Comparison of ENCODE assay signal across 18 cellular contexts in the genomic region with DNA sequence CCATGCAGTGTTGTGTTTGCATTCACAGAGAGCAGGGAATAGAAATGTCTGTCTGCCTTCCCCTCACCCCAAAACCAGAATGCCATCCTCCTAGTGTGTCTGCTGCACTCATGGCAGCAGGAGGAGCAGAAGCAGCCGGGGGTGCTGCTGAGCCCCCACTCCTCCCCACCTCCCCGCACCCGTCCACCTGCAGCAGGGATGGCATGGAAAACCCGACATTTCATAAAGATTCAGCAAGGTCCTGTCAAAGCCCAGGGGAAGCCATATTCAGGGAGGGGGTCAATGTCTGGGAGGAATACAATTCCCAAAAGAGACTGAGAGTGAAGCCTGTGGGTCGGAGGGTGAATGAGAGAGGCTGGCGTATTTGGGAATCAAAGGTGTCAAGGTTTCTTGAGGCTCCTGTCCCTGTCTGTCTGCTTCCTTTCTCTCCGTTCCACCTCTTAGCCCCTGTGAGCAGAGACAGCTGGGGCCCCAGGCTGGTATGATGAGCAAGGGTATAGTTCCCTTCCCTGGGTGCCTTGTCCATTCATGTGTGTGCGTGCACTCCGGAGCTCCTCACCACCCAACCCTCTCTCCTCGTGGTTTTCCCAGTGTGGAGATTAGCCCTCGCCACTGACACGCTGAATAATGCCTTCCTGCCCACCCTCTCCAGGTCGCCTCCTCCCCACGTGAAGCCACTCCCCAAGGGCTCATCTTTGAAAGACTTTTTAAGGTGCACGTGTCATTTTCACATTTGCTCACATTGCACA.
"Had no signal": no experiment of that assay in that cellular context is flagged by ENCODE, and none has a peak within 500 bp of the region (broad histone marks: within the 10 kb centered on the region; RNA-seq: fewer than 3 reads in every experiment).

No MANE protein-coding gene starts in this region.

- H3K4me1 ChIP-seq: upper lobe of left lung had no signal

- H3K27me3 Mint-ChIP-seq: brain had no signal

- H3K36me3 Mint-ChIP-seq: activated naive CD8-positive, alpha-beta T cell treated with anti-CD3 and anti-CD28 coated beads for 36 hours; brain had no signal

- H3K9me3 ChIP-seq: heart left ventricle, spleen, stomach, testis, upper lobe of left lung had no signal

- H3K9me3 Mint-ChIP-seq: activated B cell treated with CpG ODN at 0.5 μM for 24 hours; activated CD4-positive, alpha-beta T cell treated with anti-CD3 and anti-CD28 coated beads, Interleukin-2, amount 10 ng/mL, durations not matched to agents 7 days and 5 days; activated naive CD8-positive, alpha-beta T cell treated with anti-CD3 and anti-CD28 coated beads for 36 hours; activated T-helper 1 cell treated with anti-CD3 and anti-CD28 coated beads, Interleukin-12 subunit alpha, Interleukin-12 subunit beta, Interleukin-2, Interleukin-4 antibody, amounts not matched to agents 30 ng/mL and 10 ng/mL and 1 ng/mL, durations not matched to agents 14 hours and 24 hours and 36 hours had no signal

- H3K27ac Mint-ChIP-seq: activated B cell treated with CpG ODN at 0.5 μM for 24 hours; activated CD4-positive, alpha-beta T cell treated with anti-CD3 and anti-CD28 coated beads, Interleukin-2, amount 10 ng/mL, durations not matched to agents 7 days and 5 days; activated naive CD8-positive, alpha-beta T cell treated with anti-CD3 and anti-CD28 coated beads for 36 hours; activated T-helper 1 cell treated with anti-CD3 and anti-CD28 coated beads, Interleukin-12 subunit alpha, Interleukin-12 subunit beta, Interleukin-2, Interleukin-4 antibody, amounts not matched to agents 30 ng/mL and 10 ng/mL and 1 ng/mL, durations not matched to agents 14 hours and 24 hours and 36 hours had no signal

- H3K27ac ChIP-seq: spleen, testis, upper lobe of left lung had no signal

- ATAC-seq: heart left ventricle, left lobe of liver, sciatic nerve had no signal

- H3K27me3 ChIP-seq: testis, upper lobe of left lung had no signal

- H3K4me3 ChIP-seq: heart left ventricle, spleen, stomach, testis, upper lobe of left lung had no signal

- H3K4me1 Mint-ChIP-seq: activated B cell treated with CpG ODN at 0.5 μM for 24 hours had no signal

- H3K4me3 Mint-ChIP-seq: activated B cell treated with CpG ODN at 0.5 μM for 24 hours; activated CD4-positive, alpha-beta T cell treated with anti-CD3 and anti-CD28 coated beads, Interleukin-2, amount 10 ng/mL, durations not matched to agents 7 days and 5 days; activated naive CD8-positive, alpha-beta T cell treated with anti-CD3 and anti-CD28 coated beads for 36 hours; activated T-helper 1 cell treated with anti-CD3 and anti-CD28 coated beads, Interleukin-12 subunit alpha, Interleukin-12 subunit beta, Interleukin-2, Interleukin-4 antibody, amounts not matched to agents 30 ng/mL and 10 ng/mL and 1 ng/mL, durations not matched to agents 14 hours and 24 hours and 36 hours; brain; nephron progenitor cell had no signal

- DNase-seq: activated B cell treated with CpG ODN at 0.5 μM for 24 hours; activated CD4-positive, alpha-beta T cell treated with anti-CD3 and anti-CD28 coated beads, Interleukin-2, amount 10 ng/mL, durations not matched to agents 7 days and 5 days; activated CD8-positive, alpha-beta memory T cell treated with anti-CD3 and anti-CD28 coated beads for 24 hours; activated naive CD8-positive, alpha-beta T cell treated with anti-CD3 and anti-CD28 coated beads for 36 hours; cortex of kidney; effector memory CD4-positive, alpha-beta T cell; foreskin melanocyte; heart left ventricle; nephron progenitor cell; spleen; stomach; T-helper 2 cell; testis; upper lobe of left lung had no signal

- H3K36me3 ChIP-seq: heart left ventricle, spleen, stomach, upper lobe of left lung had no signal
